Comparison of ENCODE assay signal across 12 cellular contexts in the genomic region with DNA sequence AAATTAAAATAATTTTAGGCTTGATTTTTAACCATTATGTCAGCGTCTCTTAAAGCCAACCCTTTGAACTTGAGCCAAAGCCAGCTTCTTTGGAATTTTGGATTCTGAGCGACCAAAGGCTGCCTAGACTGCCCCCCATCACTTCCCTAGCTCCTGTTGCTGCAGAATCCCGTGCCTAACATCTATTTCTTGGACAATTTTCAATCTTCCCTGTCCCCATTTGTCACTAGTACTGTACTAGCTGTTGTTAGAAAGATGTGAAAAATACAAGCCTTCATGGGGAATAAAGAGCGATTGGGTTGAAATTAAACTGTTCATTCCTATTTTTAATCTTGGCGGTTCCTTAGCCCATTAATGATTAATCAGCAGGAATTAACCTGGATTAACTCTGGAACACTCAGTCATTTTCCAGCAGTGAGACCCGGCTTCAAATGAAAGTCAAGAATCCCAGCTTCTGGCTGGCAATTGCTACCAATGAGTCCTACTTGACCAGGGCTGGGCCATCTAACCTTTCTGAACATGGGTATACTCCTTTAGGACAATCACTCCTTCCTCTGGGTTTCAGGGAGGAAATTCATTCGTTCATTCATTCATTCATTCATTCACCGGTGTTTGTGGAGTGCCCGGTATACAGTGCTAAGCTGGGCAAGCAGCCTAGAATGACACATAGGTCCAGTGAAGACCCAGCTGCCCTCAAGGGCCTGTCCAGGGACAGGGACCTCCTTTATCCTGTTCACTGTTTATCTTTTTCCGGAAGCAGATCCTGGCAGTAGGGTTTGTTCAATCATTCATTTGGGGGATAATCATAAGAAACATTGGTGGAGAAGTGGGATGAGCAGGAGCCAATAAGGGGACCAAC. TPM values are rescaled to one million over a fixed set of nuclear protein-coding genes. Genes with fewer than 3 reads are reported as not detected.
A peak's percentile ranks its signal among the peaks of the same experiment; 100 is the strongest.
DNase-seq lines count a peak whose midpoint lies in the region; ATAC-seq, FAIRE-seq and TF ChIP-seq lines count a peak whose summit lies in the region.
"Had no signal": no experiment of that assay in that cellular context is flagged by ENCODE, and none has a peak within 500 bp of the region (broad histone marks: within the 10 kb centered on the region; RNA-seq: fewer than 3 reads in every experiment).

No MANE protein-coding gene starts in this region.

- H3K9me3 Mint-ChIP-seq in activated CD4-positive, alpha-beta T cell treated with anti-CD3 and anti-CD28 coated beads for 36 hours (ENCODE audit: low read depth): no peaks in the 10 kb centered on the region
- H3K9me3 Mint-ChIP-seq in endothelial cell (ENCODE audit: unreplicated experiment) (no peaks in the 10 kb centered on the region), osteocyte (ENCODE audit: unreplicated experiment) (peaks cover 4% of the 10 kb centered on the region)

- no peak overlapping the region for H3K27ac Mint-ChIP-seq in activated CD4-positive, alpha-beta T cell treated with anti-CD3 and anti-CD28 coated beads for 36 hours
- H3K27ac Mint-ChIP-seq in endothelial cell (ENCODE audit: unreplicated experiment) (peak overlapping the region; percentile 73), osteocyte (ENCODE audit: unreplicated experiment) (no peak overlapping the region)

- no peaks in the 10 kb centered on the region for H3K9me2 ChIP-seq in OCI-LY7 (ENCODE audit: insufficient read depth, low read length)

- no peak for ATAC-seq in activated CD4-positive, alpha-beta T cell treated with anti-CD3 and anti-CD28 coated beads for 36 hours

- BruUV-seq in OCI-LY7 (replicated peaks; lab: Mats Ljungman, UMichigan): no TSS peak

- H3K27ac ChIP-seq in OCI-LY7 (ENCODE audit: low read depth, low read length, poor library complexity, severe bottlenecking): no peak overlapping the region
- H3K27ac ChIP-seq: cardiac muscle cell had no signal

- H3K9me3 ChIP-seq in OCI-LY7 (ENCODE audit: low read length): no peaks in the 10 kb centered on the region

- no peaks in the 10 kb centered on the region for H3K36me3 ChIP-seq in OCI-LY7 (ENCODE audit: insufficient read depth, low read length)
- H3K36me3 ChIP-seq: cardiac muscle cell had no signal

- no peak overlapping the region; the same call in 1 of the 2 replicates for H2AFZ ChIP-seq in OCI-LY7 (ENCODE audit: low read length)

- H3K4me2 ChIP-seq in OCI-LY7 (ENCODE audit: low read length): peak overlapping the region; percentile 54

- peaks cover 15% of the 10 kb centered on the region for H3K4me1 ChIP-seq in OCI-LY7 (ENCODE audit: insufficient read depth, low read length, poor library complexity, severe bottlenecking)

- peak overlapping the region; percentile 40 for H3K4me3 Mint-ChIP-seq in activated CD4-positive, alpha-beta T cell treated with anti-CD3 and anti-CD28 coated beads for 36 hours
- H3K4me3 Mint-ChIP-seq in endothelial cell (ENCODE audit: unreplicated experiment): peak overlapping the region; percentile 84
- peak overlapping the region; percentile 75 for H3K4me3 Mint-ChIP-seq in osteocyte (ENCODE audit: unreplicated experiment)

- POLR2A ChIA-PET in activated CD4-positive, alpha-beta T cell treated with anti-CD3 and anti-CD28 coated beads for 36 hours (lab: Charles Lee): interaction anchor here (0.9 to 1.9 kb wide), 7 partner anchors 114 to 824 kb away, joined by 3 to 6 read pairs (median 5); a partner anchor contains a TSS
- POLR2A ChIA-PET in OCI-LY7 (lab: Charles Lee): interaction anchor here (0.6 to 1.7 kb wide), 9 partner anchors 9 to 348 kb away, joined by 3 to 5 read pairs (median 3); no protein-coding TSS in a partner anchor

- FAIRE-seq in GM19239 (lab: Jason Lieb, UNC): no peak

- H3K4me3 ChIP-seq in OCI-LY7 (ENCODE audit: low read depth, low read length, poor library complexity, severe bottlenecking): no peak overlapping the region

- no peak for DNase-seq in activated CD4-positive, alpha-beta T cell treated with anti-CD3 and anti-CD28 coated beads for 36 hours
- no peak for DNase-seq in activated CD4-positive, alpha-beta T cell treated with anti-CD3 and anti-CD28 coated beads, Interleukin-2, amount 50 U/mL, for 1 hour
- DNase-seq in OCI-LY7 (ENCODE audit: low spot score) (no peak), endothelial cell (ENCODE audit: low spot score) (no peak), osteocyte (ENCODE audit: extremely low spot score, unreplicated experiment) (no peak), GM19239 (ENCODE audit: insufficient read length, low spot score) (no peak), GM13977 (ENCODE audit: low spot score) (no peak), NCI-H2107 (lab: John Stamatoyannopoulos, UW) (no peak)
- DNase-seq: activated T-cell treated with anti-CD3 and anti-CD28 coated beads for 4 hours, posterior cingulate gyrus, T1000 had no signal

- in situ Hi-C loops in GM13977 (cut with MboI; ENCODE audit: low pct_unique_long_range_greater_than_20kb, low sequenced_read_pairs, unreplicated experiment): loop anchor here (25.0 kb wide), 1 partner anchor 204 kb away; no protein-coding TSS in a partner anchor

- intact Hi-C loops in activated CD4-positive, alpha-beta T cell treated with anti-CD3 and anti-CD28 coated beads for 36 hours (cut with DNase I, micrococcal nuclease): loop anchor here (2.0 to 10.0 kb wide), 8 partner anchors 113 to 1111 kb away; a partner anchor contains a TSS
- intact Hi-C loops in OCI-LY7 (cut with micrococcal nuclease; ENCODE audit: unreplicated experiment): no loop called here

- H3K36me3 Mint-ChIP-seq in activated CD4-positive, alpha-beta T cell treated with anti-CD3 and anti-CD28 coated beads for 36 hours (ENCODE audit: low read depth): no peaks in the 10 kb centered on the region
- H3K36me3 Mint-ChIP-seq in endothelial cell (ENCODE audit: low read depth, unreplicated experiment) (peaks cover 10% of the 10 kb centered on the region), osteocyte (ENCODE audit: unreplicated experiment) (peaks cover 8% of the 10 kb centered on the region)

- H3K27me3 Mint-ChIP-seq in activated CD4-positive, alpha-beta T cell treated with anti-CD3 and anti-CD28 coated beads for 36 hours: peaks cover 28% of the 10 kb centered on the region
- H3K27me3 Mint-ChIP-seq in endothelial cell (ENCODE audit: unreplicated experiment): peaks cover 16% of the 10 kb centered on the region
- peaks cover 43% of the 10 kb centered on the region for H3K27me3 Mint-ChIP-seq in osteocyte (ENCODE audit: unreplicated experiment)

- H3K4me1 Mint-ChIP-seq in activated CD4-positive, alpha-beta T cell treated with anti-CD3 and anti-CD28 coated beads for 36 hours: peaks cover 16% of the 10 kb centered on the region
- H3K4me1 Mint-ChIP-seq in endothelial cell (ENCODE audit: unreplicated experiment) (peaks cover 20% of the 10 kb centered on the region), osteocyte (ENCODE audit: unreplicated experiment) (peaks cover 23% of the 10 kb centered on the region)

- peaks cover 8% of the 10 kb centered on the region for H4K20me1 ChIP-seq in OCI-LY7 (ENCODE audit: insufficient read depth, low read length)

- TF ChIP-seq CTCF in OCI-LY7 (conservative IDR thresholded peaks at IDR 0.05; ENCODE audit: low read length) (no peak), endothelial cell (IDR thresholded peaks at IDR 0.05; ENCODE audit: unreplicated experiment) (no peak), osteocyte (IDR thresholded peaks at IDR 0.05) (no peak), GM13977 (IDR thresholded peaks at IDR 0.05; ENCODE audit: extremely low read depth, insufficient read depth, missing control alignments) (no peak)

- H3K79me2 ChIP-seq in OCI-LY7 (ENCODE audit: insufficient read depth, low read depth, low read length): no peaks in the 10 kb centered on the region

- CTCF ChIA-PET in activated CD4-positive, alpha-beta T cell treated with anti-CD3 and anti-CD28 coated beads for 36 hours (lab: Charles Lee): interaction anchor here (0.8 to 3.7 kb wide), 28 partner anchors 9 to 313 kb away, joined by 3 to 20 read pairs (median 5); a partner anchor contains a TSS
- CTCF ChIA-PET in OCI-LY7 (lab: Charles Lee; ENCODE audit: unreplicated experiment): interaction anchor here (1.1 to 1.2 kb wide), 4 partner anchors 33 to 337 kb away, joined by 3 to 6 read pairs (median 3); no protein-coding TSS in a partner anchor

RNA-seq across cellular contexts. Expression of a gene that starts 1.4 kb away (rescaled TPM):
- 10 to 100 TPM; 21.1 to 24.9 TPM for total RNA-seq in activated CD4-positive, alpha-beta T cell treated with anti-CD3 and anti-CD28 coated beads for 36 hours
- total RNA-seq in OCI-LY7 (2014; rRNA removed; shearing (Covaris generic)): 13.6 and 16.8 TPM in 2 replicates
- total RNA-seq in OCI-LY7 (2022) (41.2 and 46.3 TPM in 2 replicates), endothelial cell (ENCODE audit: unreplicated experiment) (179 TPM), osteocyte (307 and 312 TPM in 2 replicates)

RNA-seq across cellular contexts. Expression of a gene that starts 16.3 kb away (rescaled TPM):
- total RNA-seq in activated CD4-positive, alpha-beta T cell treated with anti-CD3 and anti-CD28 coated beads for 36 hours: not detected
- total RNA-seq in OCI-LY7 (2014; rRNA removed; shearing (Covaris generic)): not detected in 2 replicates
- total RNA-seq in OCI-LY7 (2022) (not detected in 2 replicates), endothelial cell (ENCODE audit: unreplicated experiment) (not detected), osteocyte (not detected in 2 replicates)
- total RNA-seq: cardiac muscle cell had no signal
